In the genomic region with DNA sequence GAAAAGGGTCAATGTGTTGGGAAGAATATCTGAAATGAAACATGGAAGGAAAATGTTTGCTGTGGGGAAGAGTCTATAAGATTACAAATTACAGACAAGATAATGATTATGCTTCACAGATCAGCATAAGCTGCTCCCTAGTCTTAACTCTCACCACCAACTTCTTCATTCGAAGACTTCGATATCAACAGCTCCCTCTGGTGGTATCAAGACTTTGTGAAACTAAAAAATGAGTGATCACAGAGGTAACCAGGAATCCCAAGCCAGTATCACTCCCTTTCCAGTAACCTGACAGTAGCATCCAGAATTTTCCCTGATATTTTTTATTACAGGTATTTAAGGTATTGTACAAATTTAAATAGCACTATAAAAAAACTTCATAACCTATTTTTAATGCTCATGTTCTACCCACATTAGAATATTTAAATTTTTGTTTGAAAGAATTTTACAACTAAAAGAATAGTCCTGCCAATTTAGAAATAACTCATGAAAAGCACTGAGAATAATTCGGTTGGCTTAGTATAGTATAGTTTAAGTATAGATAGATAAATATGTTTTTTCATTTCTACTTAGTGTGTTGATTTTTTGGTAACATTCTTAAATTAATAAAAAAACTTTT, we compare ENCODE assay signal across 8 cellular contexts.
DNase-seq lines count a peak whose midpoint lies in the region; ATAC-seq, FAIRE-seq and TF ChIP-seq lines count a peak whose summit lies in the region.

No MANE protein-coding gene starts in this region.

- H3K27ac Mint-ChIP-seq in stimulated activated naive CD8-positive, alpha-beta T cell treated with anti-CD3 and anti-CD28 coated beads, Interleukin-15, amount 100 ng/mL, for 72 hours, result no peak overlapping the region

- H3K36me3 ChIP-seq in body of pancreas (replicated peaks in 1 of 2; ENCODE audit: insufficient read depth in 1 of 2, low read depth in 2 of 2) (no peaks in the 10 kb centered on the region), upper lobe of right lung (peaks cover 5% of the 10 kb centered on the region)

- H3K4me1 ChIP-seq in body of pancreas (no peaks in the 10 kb centered on the region), upper lobe of right lung (no peaks in the 10 kb centered on the region)

- 14 to 15% methylated on average over 3 of the region's 3 CpGs for WGBS in body of pancreas, 2 donors

- H3K9me3 ChIP-seq in body of pancreas, result no peaks in the 10 kb centered on the region
- H3K9me3 ChIP-seq in upper lobe of right lung, result no peaks in the 10 kb centered on the region

- peak; percentile 57 for ATAC-seq in stimulated activated naive CD8-positive, alpha-beta T cell treated with anti-CD3 and anti-CD28 coated beads, Interleukin-15, Interleukin-2, amounts not matched to agents 100 U/mL and 50 U/mL, for 24 hours
- ATAC-seq in stimulated activated naive CD8-positive, alpha-beta T cell treated with anti-CD3 and anti-CD28 coated beads, Interleukin-15, amount 100 ng/mL, for 72 hours, result no peak
- ATAC-seq in HG02678 (IDR thresholded peaks at IDR 0.05; ENCODE audit: unreplicated experiment) (peak; percentile 69), body of pancreas (no peak), upper lobe of right lung (peak; percentile 80)

- no peaks in the 10 kb centered on the region for H3K4me1 Mint-ChIP-seq in stimulated activated naive CD8-positive, alpha-beta T cell treated with anti-CD3 and anti-CD28 coated beads, Interleukin-15, amount 100 ng/mL, for 72 hours

- FAIRE-seq in islet of Langerhans (lab: Jason Lieb, UNC), result peak; percentile 90

- H3K27me3 ChIP-seq in body of pancreas (no peaks in the 10 kb centered on the region), upper lobe of right lung (no peaks in the 10 kb centered on the region)

- no peak overlapping the region for H3K4me3 ChIP-seq in body of pancreas
- H3K4me3 ChIP-seq in upper lobe of right lung, result no peak overlapping the region

- DNase-seq in stimulated activated naive CD8-positive, alpha-beta T cell treated with anti-CD3 and anti-CD28 coated beads, Interleukin-15, Interleukin-2, amounts not matched to agents 100 U/mL and 50 U/mL, for 24 hours, result no peak
- DNase-seq in stimulated activated naive CD8-positive, alpha-beta T cell treated with anti-CD3 and anti-CD28 coated beads, Interleukin-15, amount 100 ng/mL, for 72 hours, result no peak
- peak; percentile 51 for DNase-seq in NCI-H460 (ENCODE audit: extremely low read depth, low read depth)
- no peak for DNase-seq in body of pancreas
- no peak for DNase-seq in upper lobe of right lung
- no peak for DNase-seq in activated CD8-positive, alpha-beta memory T cell treated with anti-CD3 and anti-CD28 coated beads, Interleukin-2, amount 50 U/mL, for 48 hours

- TF ChIP-seq CTCF in body of pancreas (IDR thresholded peaks at IDR 0.05) (peak; percentile 6 to 56 (median 47)), upper lobe of right lung (IDR thresholded peaks at IDR 0.05) (peak; percentile 68)

- no peak for TF ChIP-seq POLR2A in body of pancreas (IDR thresholded peaks at IDR 0.05)

- H3K4me3 Mint-ChIP-seq in stimulated activated naive CD8-positive, alpha-beta T cell treated with anti-CD3 and anti-CD28 coated beads, Interleukin-15, amount 100 ng/mL, for 72 hours, result no peak overlapping the region

- no peaks in the 10 kb centered on the region for H3K27me3 Mint-ChIP-seq in stimulated activated naive CD8-positive, alpha-beta T cell treated with anti-CD3 and anti-CD28 coated beads, Interleukin-15, amount 100 ng/mL, for 72 hours

- no peaks in the 10 kb centered on the region for H3K9me3 Mint-ChIP-seq in stimulated activated naive CD8-positive, alpha-beta T cell treated with anti-CD3 and anti-CD28 coated beads, Interleukin-15, amount 100 ng/mL, for 72 hours

- H3K27ac ChIP-seq in body of pancreas (no peak overlapping the region), upper lobe of right lung (no peak overlapping the region)

- intact Hi-C loops in body of pancreas (cut with DNase I), result no loop called here
- intact Hi-C loops in upper lobe of right lung (cut with DNase I), result no loop called here

Comparison
In these comparisons a context has a peak if more than half of its experiments do, and no peak if none do; other contexts are left out.
1. ATAC-seq: peak in stimulated activated naive CD8-positive, alpha-beta T cell treated with anti-CD3 and anti-CD28 coated beads, Interleukin-15, Interleukin-2, amounts not matched to agents 100 U/mL and 50 U/mL, for 24 hours (single experiment), HG02678 (single experiment) and upper lobe of right lung (single experiment); none in stimulated activated naive CD8-positive, alpha-beta T cell treated with anti-CD3 and anti-CD28 coated beads, Interleukin-15, amount 100 ng/mL, for 72 hours (single experiment) and body of pancreas (single experiment).